ENCODE assay signal across 9 cellular contexts in genomic region chr16:10946308-10946707, GRCh38. TPM values are rescaled to one million over a fixed set of nuclear protein-coding genes. Genes with fewer than 3 reads are reported as not detected.
DNase-seq lines count a peak whose midpoint lies in the region; ATAC-seq, FAIRE-seq and TF ChIP-seq lines count a peak whose summit lies in the region.
"Had no signal": no experiment of that assay in that cellular context is flagged by ENCODE, and none has a peak within 500 bp of the region (broad histone marks: within the 10 kb centered on the region; RNA-seq: fewer than 3 reads in every experiment).

No MANE protein-coding gene starts in this region.

- H3K27ac Mint-ChIP-seq in activated CD4-positive, alpha-beta T cell treated with anti-CD3 and anti-CD28 coated beads, Interleukin-2, amount 10 ng/mL, durations not matched to agents 7 days and 5 days = no peak overlapping the region

- H3K4me1 ChIP-seq in smooth muscle cell (ENCODE audit: low read depth) (peaks cover 27% of the 10 kb centered on the region), pancreas (peaks cover 0 to 14% (median 0%) of the 10 kb centered on the region in 3 donors)

- no peak overlapping the region for H2AFZ ChIP-seq in smooth muscle cell (ENCODE audit: low read depth)

- intact Hi-C loops in pancreas (cut with DNase I) = no loop called here

- 21% methylated on average over 5 of the region's 5 CpGs for WGBS in smooth muscle cell (ENCODE audit: low lambda C conversion rate)
- 46 to 49% methylated on average over 5 of the region's 5 CpGs for whole genome bisulfite sequencing in pancreas, 2 donors

- peaks cover 52% of the 10 kb centered on the region for H4K20me1 ChIP-seq in smooth muscle cell (ENCODE audit: low read depth)

- peaks cover 8% of the 10 kb centered on the region for H3F3A ChIP-seq in smooth muscle cell (ENCODE audit: low read depth)

- TF ChIP-seq CTCF in WI38 (IDR thresholded peaks at IDR 0.05; ENCODE audit: low read depth, low read length) = no peak
- no peak for TF ChIP-seq CTCF in smooth muscle cell (IDR thresholded peaks at IDR 0.05; ENCODE audit: borderline replicate concordance, insufficient read depth, poor library complexity, severe bottlenecking)
- TF ChIP-seq CTCF in pancreas (IDR thresholded peaks at IDR 0.05) = no peak

- DNase-seq in activated CD4-positive, alpha-beta T cell treated with anti-CD3 and anti-CD28 coated beads, Interleukin-2, amount 10 ng/mL, durations not matched to agents 7 days and 5 days = no peak
- no peak for DNase-seq in activated CD4-positive, alpha-beta T cell treated with anti-CD3 and anti-CD28 coated beads for 1 hour
- DNase-seq in iPS-NIHi7 (ENCODE audit: extremely low spot score) (peak; percentile 68), smooth muscle cell (lab: John Stamatoyannopoulos, UW; ENCODE audit: unreplicated experiment) (no peak), pancreas (no peak), Kasumi-1 (lab: John Stamatoyannopoulos, UW) (no peak), NCI-H187 (lab: John Stamatoyannopoulos, UW) (no peak)
- DNase-seq: activated CD4-positive, alpha-beta T cell treated with anti-CD3 and anti-CD28 coated beads, Interleukin-2, amount 50 U/mL, for 4 hours had no signal

- POLR2A ChIA-PET in activated CD4-positive, alpha-beta T cell treated with anti-CD3 and anti-CD28 coated beads, Interleukin-2, amount 10 ng/mL, durations not matched to agents 7 days and 5 days (lab: Charles Lee) = no interaction called here

- H3K79me2 ChIP-seq in smooth muscle cell (ENCODE audit: low read depth) = peaks cover 41% of the 10 kb centered on the region

- H3K4me2 ChIP-seq in smooth muscle cell = peak overlapping the region; percentile 90

- H3K27me3 ChIP-seq in smooth muscle cell (ENCODE audit: low read depth) = no peaks in the 10 kb centered on the region
- H3K27me3 ChIP-seq in pancreas = no peaks in the 10 kb centered on the region

- H3K4me3 Mint-ChIP-seq in activated CD4-positive, alpha-beta T cell treated with anti-CD3 and anti-CD28 coated beads, Interleukin-2, amount 10 ng/mL, durations not matched to agents 7 days and 5 days = peak overlapping the region; percentile 87

- peaks cover 68% of the 10 kb centered on the region for H3K4me1 Mint-ChIP-seq in activated CD4-positive, alpha-beta T cell treated with anti-CD3 and anti-CD28 coated beads, Interleukin-2, amount 10 ng/mL, durations not matched to agents 7 days and 5 days

- CTCF ChIA-PET in activated CD4-positive, alpha-beta T cell treated with anti-CD3 and anti-CD28 coated beads, Interleukin-2, amount 10 ng/mL, durations not matched to agents 7 days and 5 days (lab: Charles Lee) = interaction anchor here (1.7 kb wide), 1 partner anchor 425 kb away, joined by 3 read pairs; no protein-coding TSS in a partner anchor

- no peak overlapping the region for H3K9ac ChIP-seq in smooth muscle cell (ENCODE audit: low read depth)

- H3K36me3 ChIP-seq in smooth muscle cell (ENCODE audit: low read depth) (no peaks in the 10 kb centered on the region), pancreas (no peaks in the 10 kb centered on the region)

- H3K4me3 ChIP-seq in WI38 (ENCODE audit: low read depth, low read length) (peak overlapping the region; percentile 26; the same call in 1 of the 2 replicates), smooth muscle cell (peak overlapping the region; percentile 96), pancreas (no peak overlapping the region)

- H3K9me3 Mint-ChIP-seq in activated CD4-positive, alpha-beta T cell treated with anti-CD3 and anti-CD28 coated beads, Interleukin-2, amount 10 ng/mL, durations not matched to agents 7 days and 5 days = no peaks in the 10 kb centered on the region

- ATAC-seq in pancreas = no peak

- no peaks in the 10 kb centered on the region for H3K27me3 Mint-ChIP-seq in activated CD4-positive, alpha-beta T cell treated with anti-CD3 and anti-CD28 coated beads, Interleukin-2, amount 10 ng/mL, durations not matched to agents 7 days and 5 days

- H3K9me3 ChIP-seq in smooth muscle cell (replicated peaks; ENCODE audit: low read depth) (no peaks in the 10 kb centered on the region), pancreas (no peaks in the 10 kb centered on the region)

- H3K27ac ChIP-seq in smooth muscle cell (ENCODE audit: low read depth) (no peak overlapping the region), pancreas (no peak overlapping the region)

- FAIRE-seq in pancreas (lab: Jason Lieb, UNC) = no peak

- H3K36me3 Mint-ChIP-seq in activated CD4-positive, alpha-beta T cell treated with anti-CD3 and anti-CD28 coated beads, Interleukin-2, amount 10 ng/mL, durations not matched to agents 7 days and 5 days (ENCODE audit: low read depth) = peaks cover 2% of the 10 kb centered on the region

RNA-seq across cellular contexts. Expression of gene CLEC16A, which starts 1.9 kb away (rescaled TPM):
- 10 to 100 TPM; 30.9 to 35.1 TPM for total RNA-seq in activated CD4-positive, alpha-beta T cell treated with anti-CD3 and anti-CD28 coated beads, Interleukin-2, amount 10 ng/mL, durations not matched to agents 7 days and 5 days
- 16.2 and 17.0 TPM in 2 replicates for total RNA-seq in smooth muscle cell
- 12.6 and 17.7 TPM in 2 replicates for polyA plus RNA-seq in smooth muscle cell
- 10 to 100 TPM in 4 of 6 donors, 1 to 10 TPM in 2; 9.7 to 17.2 (median 10.7) TPM for total RNA-seq in pancreas
- polyA plus RNA-seq in pancreas = 10 to 100 TPM in 1 of 2 donors, 1 to 10 TPM in 1; 8.1 to 11.7 TPM

RNA-seq across cellular contexts. Expression of gene DEXI, which starts 4.0 kb away (rescaled TPM):
- total RNA-seq in activated CD4-positive, alpha-beta T cell treated with anti-CD3 and anti-CD28 coated beads, Interleukin-2, amount 10 ng/mL, durations not matched to agents 7 days and 5 days = 10 to 100 TPM; 29.2 to 36.9 TPM
- total RNA-seq in smooth muscle cell = 29.9 and 71.8 TPM in 2 replicates
- polyA plus RNA-seq in smooth muscle cell = 58.5 and 59.4 TPM in 2 replicates
- total RNA-seq in pancreas = 10 to 100 TPM; 12.0 to 22.6 (median 16.8) TPM
- 10 to 100 TPM; 14.4 to 21.4 TPM for polyA plus RNA-seq in pancreas

Comparison
In these comparisons a context has a peak if more than half of its experiments do, and no peak if none do; other contexts are left out.
1. H3K4me3 ChIP-seq: peak in WI38 (single experiment) and smooth muscle cell (single experiment); none in pancreas (0 of 4).